Comparison of ENCODE assay signal across 1 cellular context in the genomic region with DNA sequence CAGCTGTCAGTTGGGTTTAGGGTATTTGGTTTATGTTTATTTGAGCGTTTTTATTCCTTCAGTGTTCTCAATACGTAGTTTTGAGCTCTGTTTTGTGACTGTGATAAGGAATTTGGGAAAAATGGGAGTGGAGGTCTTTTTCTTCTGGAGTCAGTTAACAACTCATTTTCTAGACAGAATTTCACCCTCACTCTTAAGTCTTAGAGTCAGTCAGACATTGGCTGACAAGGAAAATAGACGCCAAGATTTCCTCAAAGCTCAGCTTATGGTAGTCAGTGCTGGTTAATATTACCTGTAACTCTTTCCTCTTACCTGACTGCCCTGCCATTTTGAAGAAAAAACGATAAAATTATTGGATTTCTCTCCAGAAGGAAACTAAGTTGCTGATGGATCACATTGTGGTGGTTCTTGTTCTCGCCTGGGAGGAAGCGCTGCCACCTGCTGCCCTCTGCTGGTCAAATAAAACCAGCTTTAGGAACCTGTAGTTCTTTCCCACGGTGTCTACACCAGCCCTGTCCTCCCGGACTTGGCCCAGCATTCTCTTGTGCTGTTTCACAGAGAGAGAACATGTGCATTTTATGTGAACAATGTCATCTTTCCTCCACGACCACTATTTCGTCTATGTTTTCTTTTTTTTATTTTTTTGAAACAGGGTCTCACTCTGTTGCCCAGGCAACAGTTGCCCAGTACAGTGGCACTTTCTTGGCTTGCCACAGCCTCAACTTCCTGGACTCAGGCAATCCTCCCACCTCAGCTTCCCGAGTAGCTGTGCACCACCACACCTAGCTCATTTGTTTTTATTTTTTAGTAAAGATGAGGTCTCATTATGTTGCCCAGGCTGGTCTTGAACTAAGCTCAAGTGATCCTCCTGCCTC.
TF ChIP-seq lines count a peak whose summit lies in the region.

No MANE protein-coding gene starts in this region.

TF ChIP-seq in HepG2, 621 proteins besides CTCF, POLR2A, EP300 and RAD21 (continued from another document):
- TF ChIP-seq, protein P1, sequence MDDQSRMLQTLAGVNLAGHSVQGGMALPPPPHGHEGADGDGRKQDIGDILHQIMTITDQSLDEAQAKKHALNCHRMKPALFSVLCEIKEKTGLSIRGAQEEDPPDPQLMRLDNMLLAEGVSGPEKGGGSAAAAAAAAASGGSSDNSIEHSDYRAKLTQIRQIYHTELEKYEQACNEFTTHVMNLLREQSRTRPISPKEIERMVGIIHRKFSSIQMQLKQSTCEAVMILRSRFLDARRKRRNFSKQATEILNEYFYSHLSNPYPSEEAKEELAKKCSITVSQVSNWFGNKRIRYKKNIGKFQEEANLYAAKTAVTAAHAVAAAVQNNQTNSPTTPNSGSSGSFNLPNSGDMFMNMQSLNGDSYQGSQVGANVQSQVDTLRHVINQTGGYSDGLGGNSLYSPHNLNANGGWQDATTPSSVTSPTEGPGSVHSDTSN (CRISPR knock-in tag; IDR thresholded peaks at IDR 0.05; ENCODE audit: borderline replicate concordance), result no peak
- TF ChIP-seq ZNF256 (CRISPR knock-in tag; conservative IDR thresholded peaks at IDR 0.05) (no peak), ZNF232 (CRISPR knock-in tag; IDR thresholded peaks at IDR 0.05; ENCODE audit: borderline replicate concordance) (no peak), SP2 (CRISPR knock-in tag; IDR thresholded peaks at IDR 0.05) (no peak), MED13 (CRISPR knock-in tag; IDR thresholded peaks at IDR 0.05) (no peak), SALL2 (CRISPR knock-in tag; IDR thresholded peaks at IDR 0.05) (0 out of 2 replicates have a peak, but pooled peaks have one; percentile 27), MAF1 (CRISPR knock-in tag; IDR thresholded peaks at IDR 0.05; ENCODE audit: borderline replicate concordance) (no peak), ZNF720 (CRISPR knock-in tag; IDR thresholded peaks at IDR 0.05) (no peak), FOXO1 (CRISPR knock-in tag; IDR thresholded peaks at IDR 0.05) (0 out of 2 replicates have a peak, but pooled peaks have one; percentile 21), ZMYM3 (CRISPR knock-in tag; IDR thresholded peaks at IDR 0.05) (peak; percentile 44; the same call in 1 of the 2 replicates), ZNF441 (CRISPR knock-in tag; IDR thresholded peaks at IDR 0.05; ENCODE audit: borderline replicate concordance) (no peak), KLF16 (CRISPR knock-in tag; IDR thresholded peaks at IDR 0.05) (peak in 1 of 2 experiments; percentile 57; a peak in 1 of 4 replicates), NFIB (CRISPR knock-in tag; IDR thresholded peaks at IDR 0.05; ENCODE audit: borderline replicate concordance) (no peak), ARID2 (CRISPR knock-in tag; IDR thresholded peaks at IDR 0.05; ENCODE audit: borderline replicate concordance) (no peak), CREB1 (IDR thresholded peaks at IDR 0.05) (no peak), CREB1 (CRISPR knock-in tag; IDR thresholded peaks at IDR 0.05) (no peak), ZNF383 (CRISPR knock-in tag; IDR thresholded peaks at IDR 0.05; ENCODE audit: borderline replicate concordance) (no peak), FOXJ3 (CRISPR knock-in tag; IDR thresholded peaks at IDR 0.05; ENCODE audit: borderline replicate concordance) (no peak; the same call in 1 of the 2 replicates), RARA (CRISPR knock-in tag; IDR thresholded peaks at IDR 0.05) (no peak), NCOA1 (CRISPR knock-in tag; IDR thresholded peaks at IDR 0.05) (no peak), ERF (CRISPR knock-in tag; IDR thresholded peaks at IDR 0.05) (peak; percentile 43; the same call in 1 of the 2 replicates)
- TF ChIP-seq, protein P2, sequence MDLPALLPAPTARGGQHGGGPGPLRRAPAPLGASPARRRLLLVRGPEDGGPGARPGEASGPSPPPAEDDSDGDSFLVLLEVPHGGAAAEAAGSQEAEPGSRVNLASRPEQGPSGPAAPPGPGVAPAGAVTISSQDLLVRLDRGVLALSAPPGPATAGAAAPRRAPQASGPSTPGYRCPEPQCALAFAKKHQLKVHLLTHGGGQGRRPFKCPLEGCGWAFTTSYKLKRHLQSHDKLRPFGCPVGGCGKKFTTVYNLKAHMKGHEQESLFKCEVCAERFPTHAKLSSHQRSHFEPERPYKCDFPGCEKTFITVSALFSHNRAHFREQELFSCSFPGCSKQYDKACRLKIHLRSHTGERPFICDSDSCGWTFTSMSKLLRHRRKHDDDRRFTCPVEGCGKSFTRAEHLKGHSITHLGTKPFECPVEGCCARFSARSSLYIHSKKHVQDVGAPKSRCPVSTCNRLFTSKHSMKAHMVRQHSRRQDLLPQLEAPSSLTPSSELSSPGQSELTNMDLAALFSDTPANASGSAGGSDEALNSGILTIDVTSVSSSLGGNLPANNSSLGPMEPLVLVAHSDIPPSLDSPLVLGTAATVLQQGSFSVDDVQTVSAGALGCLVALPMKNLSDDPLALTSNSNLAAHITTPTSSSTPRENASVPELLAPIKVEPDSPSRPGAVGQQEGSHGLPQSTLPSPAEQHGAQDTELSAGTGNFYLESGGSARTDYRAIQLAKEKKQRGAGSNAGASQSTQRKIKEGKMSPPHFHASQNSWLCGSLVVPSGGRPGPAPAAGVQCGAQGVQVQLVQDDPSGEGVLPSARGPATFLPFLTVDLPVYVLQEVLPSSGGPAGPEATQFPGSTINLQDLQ (CRISPR knock-in tag; IDR thresholded peaks at IDR 0.05), result no peak
- TF ChIP-seq, protein P3, sequence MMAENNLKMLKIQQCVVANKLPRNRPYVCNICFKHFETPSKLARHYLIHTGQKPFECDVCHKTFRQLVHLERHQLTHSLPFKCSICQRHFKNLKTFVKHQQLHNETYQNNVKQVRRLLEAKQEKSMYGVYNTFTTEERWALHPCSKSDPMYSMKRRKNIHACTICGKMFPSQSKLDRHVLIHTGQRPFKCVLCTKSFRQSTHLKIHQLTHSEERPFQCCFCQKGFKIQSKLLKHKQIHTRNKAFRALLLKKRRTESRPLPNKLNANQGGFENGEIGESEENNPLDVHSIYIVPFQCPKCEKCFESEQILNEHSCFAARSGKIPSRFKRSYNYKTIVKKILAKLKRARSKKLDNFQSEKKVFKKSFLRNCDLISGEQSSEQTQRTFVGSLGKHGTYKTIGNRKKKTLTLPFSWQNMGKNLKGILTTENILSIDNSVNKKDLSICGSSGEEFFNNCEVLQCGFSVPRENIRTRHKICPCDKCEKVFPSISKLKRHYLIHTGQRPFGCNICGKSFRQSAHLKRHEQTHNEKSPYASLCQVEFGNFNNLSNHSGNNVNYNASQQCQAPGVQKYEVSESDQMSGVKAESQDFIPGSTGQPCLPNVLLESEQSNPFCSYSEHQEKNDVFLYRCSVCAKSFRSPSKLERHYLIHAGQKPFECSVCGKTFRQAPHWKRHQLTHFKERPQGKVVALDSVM (CRISPR knock-in tag; IDR thresholded peaks at IDR 0.05), result peak; percentile 51; the same call in 1 of the 2 replicates
- TF ChIP-seq, protein P4, sequence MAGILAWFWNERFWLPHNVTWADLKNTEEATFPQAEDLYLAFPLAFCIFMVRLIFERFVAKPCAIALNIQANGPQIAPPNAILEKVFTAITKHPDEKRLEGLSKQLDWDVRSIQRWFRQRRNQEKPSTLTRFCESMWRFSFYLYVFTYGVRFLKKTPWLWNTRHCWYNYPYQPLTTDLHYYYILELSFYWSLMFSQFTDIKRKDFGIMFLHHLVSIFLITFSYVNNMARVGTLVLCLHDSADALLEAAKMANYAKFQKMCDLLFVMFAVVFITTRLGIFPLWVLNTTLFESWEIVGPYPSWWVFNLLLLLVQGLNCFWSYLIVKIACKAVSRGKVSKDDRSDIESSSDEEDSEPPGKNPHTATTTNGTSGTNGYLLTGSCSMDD (CRISPR knock-in tag; IDR thresholded peaks at IDR 0.05), result no peak
- TF ChIP-seq, protein P5, sequence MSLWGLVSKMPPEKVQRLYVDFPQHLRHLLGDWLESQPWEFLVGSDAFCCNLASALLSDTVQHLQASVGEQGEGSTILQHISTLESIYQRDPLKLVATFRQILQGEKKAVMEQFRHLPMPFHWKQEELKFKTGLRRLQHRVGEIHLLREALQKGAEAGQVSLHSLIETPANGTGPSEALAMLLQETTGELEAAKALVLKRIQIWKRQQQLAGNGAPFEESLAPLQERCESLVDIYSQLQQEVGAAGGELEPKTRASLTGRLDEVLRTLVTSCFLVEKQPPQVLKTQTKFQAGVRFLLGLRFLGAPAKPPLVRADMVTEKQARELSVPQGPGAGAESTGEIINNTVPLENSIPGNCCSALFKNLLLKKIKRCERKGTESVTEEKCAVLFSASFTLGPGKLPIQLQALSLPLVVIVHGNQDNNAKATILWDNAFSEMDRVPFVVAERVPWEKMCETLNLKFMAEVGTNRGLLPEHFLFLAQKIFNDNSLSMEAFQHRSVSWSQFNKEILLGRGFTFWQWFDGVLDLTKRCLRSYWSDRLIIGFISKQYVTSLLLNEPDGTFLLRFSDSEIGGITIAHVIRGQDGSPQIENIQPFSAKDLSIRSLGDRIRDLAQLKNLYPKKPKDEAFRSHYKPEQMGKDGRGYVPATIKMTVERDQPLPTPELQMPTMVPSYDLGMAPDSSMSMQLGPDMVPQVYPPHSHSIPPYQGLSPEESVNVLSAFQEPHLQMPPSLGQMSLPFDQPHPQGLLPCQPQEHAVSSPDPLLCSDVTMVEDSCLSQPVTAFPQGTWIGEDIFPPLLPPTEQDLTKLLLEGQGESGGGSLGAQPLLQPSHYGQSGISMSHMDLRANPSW (CRISPR knock-in tag; IDR thresholded peaks at IDR 0.05; ENCODE audit: borderline replicate concordance), result no peak
- TF ChIP-seq, protein P6, sequence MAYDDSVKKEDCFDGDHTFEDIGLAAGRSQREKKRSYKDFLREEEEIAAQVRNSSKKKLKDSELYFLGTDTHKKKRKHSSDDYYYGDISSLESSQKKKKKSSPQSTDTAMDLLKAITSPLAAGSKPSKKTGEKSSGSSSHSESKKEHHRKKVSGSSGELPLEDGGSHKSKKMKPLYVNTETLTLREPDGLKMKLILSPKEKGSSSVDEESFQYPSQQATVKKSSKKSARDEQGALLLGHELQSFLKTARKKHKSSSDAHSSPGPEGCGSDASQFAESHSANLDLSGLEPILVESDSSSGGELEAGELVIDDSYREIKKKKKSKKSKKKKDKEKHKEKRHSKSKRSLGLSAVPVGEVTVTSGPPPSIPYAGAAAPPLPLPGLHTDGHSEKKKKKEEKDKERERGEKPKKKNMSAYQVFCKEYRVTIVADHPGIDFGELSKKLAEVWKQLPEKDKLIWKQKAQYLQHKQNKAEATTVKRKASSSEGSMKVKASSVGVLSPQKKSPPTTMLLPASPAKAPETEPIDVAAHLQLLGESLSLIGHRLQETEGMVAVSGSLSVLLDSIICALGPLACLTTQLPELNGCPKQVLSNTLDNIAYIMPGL (CRISPR knock-in tag; IDR thresholded peaks at IDR 0.05; ENCODE audit: borderline replicate concordance in 1 of 2, low read depth in 1 of 2), result peak; percentile 32 to 81; a peak in 1 of 4 replicates
- TF ChIP-seq, protein P7, sequence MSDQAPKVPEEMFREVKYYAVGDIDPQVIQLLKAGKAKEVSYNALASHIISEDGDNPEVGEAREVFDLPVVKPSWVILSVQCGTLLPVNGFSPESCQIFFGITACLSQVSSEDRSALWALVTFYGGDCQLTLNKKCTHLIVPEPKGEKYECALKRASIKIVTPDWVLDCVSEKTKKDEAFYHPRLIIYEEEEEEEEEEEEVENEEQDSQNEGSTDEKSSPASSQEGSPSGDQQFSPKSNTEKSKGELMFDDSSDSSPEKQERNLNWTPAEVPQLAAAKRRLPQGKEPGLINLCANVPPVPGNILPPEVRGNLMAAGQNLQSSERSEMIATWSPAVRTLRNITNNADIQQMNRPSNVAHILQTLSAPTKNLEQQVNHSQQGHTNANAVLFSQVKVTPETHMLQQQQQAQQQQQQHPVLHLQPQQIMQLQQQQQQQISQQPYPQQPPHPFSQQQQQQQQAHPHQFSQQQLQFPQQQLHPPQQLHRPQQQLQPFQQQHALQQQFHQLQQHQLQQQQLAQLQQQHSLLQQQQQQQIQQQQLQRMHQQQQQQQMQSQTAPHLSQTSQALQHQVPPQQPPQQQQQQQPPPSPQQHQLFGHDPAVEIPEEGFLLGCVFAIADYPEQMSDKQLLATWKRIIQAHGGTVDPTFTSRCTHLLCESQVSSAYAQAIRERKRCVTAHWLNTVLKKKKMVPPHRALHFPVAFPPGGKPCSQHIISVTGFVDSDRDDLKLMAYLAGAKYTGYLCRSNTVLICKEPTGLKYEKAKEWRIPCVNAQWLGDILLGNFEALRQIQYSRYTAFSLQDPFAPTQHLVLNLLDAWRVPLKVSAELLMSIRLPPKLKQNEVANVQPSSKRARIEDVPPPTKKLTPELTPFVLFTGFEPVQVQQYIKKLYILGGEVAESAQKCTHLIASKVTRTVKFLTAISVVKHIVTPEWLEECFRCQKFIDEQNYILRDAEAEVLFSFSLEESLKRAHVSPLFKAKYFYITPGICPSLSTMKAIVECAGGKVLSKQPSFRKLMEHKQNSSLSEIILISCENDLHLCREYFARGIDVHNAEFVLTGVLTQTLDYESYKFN (CRISPR knock-in tag; conservative IDR thresholded peaks at IDR 0.05), result no peak
